In genomic region chr3:13213911-13214846, GRCh38 we compare ENCODE assay signal across 15 cellular contexts.
DNase-seq lines count a peak whose midpoint lies in the region; ATAC-seq and TF ChIP-seq lines count a peak whose summit lies in the region.
"Had no signal": no experiment of that assay in that cellular context is flagged by ENCODE, and none has a peak within 500 bp of the region (broad histone marks: within the 10 kb centered on the region; RNA-seq: fewer than 3 reads in every experiment).

No MANE protein-coding gene starts in this region.

- peak overlapping the region; percentile 41 for H2BK5ac ChIP-seq in neuronal stem cell (ENCODE audit: low read length)

- H3K4me1 ChIP-seq in BLaER1 (peaks cover 59% of the 10 kb centered on the region), body of pancreas (peaks cover 3% of the 10 kb centered on the region), neuronal stem cell (ENCODE audit: control insufficient read depth in 2 of 2, insufficient read depth in 1 of 2, low read depth in 1 of 2, low read length in 2 of 2) (peaks cover 0 to 12% of the 10 kb centered on the region in 2 donors), colonic mucosa (no peaks in the 10 kb centered on the region)

- intact Hi-C loops in body of pancreas (cut with DNase I) (no loop called here), colonic mucosa (cut with DNase I) (no loop called here)

- no peak overlapping the region for H2BK12ac ChIP-seq in neuronal stem cell (ENCODE audit: low read length)

- H3K14ac ChIP-seq in neuronal stem cell (ENCODE audit: low read length) = peak overlapping the region; percentile 65

- H3K36me3 ChIP-seq in BLaER1 (no peaks in the 10 kb centered on the region), body of pancreas (replicated peaks in 1 of 2; ENCODE audit: insufficient read depth in 1 of 2, low read depth in 2 of 2) (no peaks in the 10 kb centered on the region), neuronal stem cell (replicated peaks in 1 of 2; ENCODE audit: control insufficient read depth in 2 of 2, insufficient read depth in 2 of 2, low read length in 2 of 2) (no peaks in the 10 kb centered on the region), colonic mucosa (no peaks in the 10 kb centered on the region)

- H3K4ac ChIP-seq in neuronal stem cell (ENCODE audit: low read length) = no peak overlapping the region

- H3K4me2 ChIP-seq in BLaER1 = peak overlapping the region; percentile 78
- no peak overlapping the region for H3K4me2 ChIP-seq in neuronal stem cell (ENCODE audit: insufficient read depth, low read length, poor library complexity, severe bottlenecking)
- H3K4me2 ChIP-seq: KMS-11 had no signal

- H4K91ac ChIP-seq in neuronal stem cell (ENCODE audit: low read depth, low read length, poor library complexity) = no peak overlapping the region

- no peak overlapping the region for H3K27ac Mint-ChIP-seq in progenitor cell of endocrine pancreas
- H3K27ac Mint-ChIP-seq: CD4-positive, CD25-positive, alpha-beta regulatory T cell had no signal

- peak overlapping the region; percentile 20 for H2AK5ac ChIP-seq in neuronal stem cell (ENCODE audit: low read depth, low read length)

- peak overlapping the region; percentile 9 for H2BK120ac ChIP-seq in neuronal stem cell (ENCODE audit: low read depth, low read length)

- peak overlapping the region; percentile 37 for H3K23ac ChIP-seq in neuronal stem cell (ENCODE audit: low read depth, low read length, poor library complexity)

- peak overlapping the region; percentile 52 for H4K8ac ChIP-seq in neuronal stem cell (ENCODE audit: low read depth, low read length)

- no peak overlapping the region for H3K4me3 Mint-ChIP-seq in progenitor cell of endocrine pancreas (ENCODE audit: low read depth)
- H3K4me3 Mint-ChIP-seq: CD4-positive, CD25-positive, alpha-beta regulatory T cell had no signal

- DNase-seq in DMS 273 (lab: John Stamatoyannopoulos, UW; ENCODE audit: unreplicated experiment) (peak; percentile 70), DMS 273 treated with DMSO at 0.1 percent for 48 hours (lab: John Stamatoyannopoulos, UW) (no peak), body of pancreas (peak in 3 of 4 donors; percentile 65 to 77 (median 70)), neuronal stem cell (ENCODE audit: low spot score) (no peak), progenitor cell of endocrine pancreas (ENCODE audit: low spot score, unreplicated experiment) (no peak), GDM1 (lab: John Stamatoyannopoulos, UW) (no peak), colonic mucosa (no peak)
- DNase-seq: CD4-positive, CD25-positive, alpha-beta regulatory T cell; COR-L47; MV-4-11; NCI-H1417 treated with DMSO at 0.1 percent for 48 hours; NCI-H526 treated with DMSO at 0.1 percent for 48 hours had no signal

- 80 to 87% methylated on average over 15 to 26 of the region's 26 CpGs for WGBS in body of pancreas, 2 donors
- WGBS in neuronal stem cell (ENCODE audit: extremely low coverage in 2 of 2, insufficient read length in 2 of 2, insufficient replicate concordance in 1 of 2), 2 donors = no CpG with 5 or more reads among the region's 26 CpGs

- no peaks in the 10 kb centered on the region for H3K79me1 ChIP-seq in neuronal stem cell (ENCODE audit: low read depth, low read length)

- peak overlapping the region; percentile 20 for H2BK15ac ChIP-seq in neuronal stem cell (ENCODE audit: low read length)

- no peak overlapping the region for H2AFZ ChIP-seq in neuronal stem cell (ENCODE audit: low read length)

- ATAC-seq in body of pancreas = no peak

- H3K27ac ChIP-seq in BLaER1 = peak overlapping the region; percentile 27; the same call in 1 of the 2 replicates
- peak overlapping the region in 1 of 4 donors; percentile 27 for H3K27ac ChIP-seq in body of pancreas
- H3K27ac ChIP-seq in neuronal stem cell (replicated peaks; ENCODE audit: low read length) = no peak overlapping the region
- no peak overlapping the region for H3K27ac ChIP-seq in colonic mucosa
- H3K27ac ChIP-seq: 22Rv1, KMS-11 had no signal

- no peaks in the 10 kb centered on the region for H3K4me1 Mint-ChIP-seq in progenitor cell of endocrine pancreas (ENCODE audit: low read depth)
- H3K4me1 Mint-ChIP-seq: CD4-positive, CD25-positive, alpha-beta regulatory T cell had no signal

- H3K9me3 ChIP-seq in BLaER1 (no peaks in the 10 kb centered on the region), body of pancreas (no peaks in the 10 kb centered on the region), neuronal stem cell (replicated peaks in 1 of 2; ENCODE audit: control insufficient read depth in 2 of 2, insufficient read depth in 1 of 2, low read depth in 1 of 2, low read length in 2 of 2) (no peaks in the 10 kb centered on the region), colonic mucosa (no peaks in the 10 kb centered on the region)

- TF ChIP-seq POLR2A in body of pancreas (IDR thresholded peaks at IDR 0.05) = no peak

- no peaks in the 10 kb centered on the region for H4K20me1 ChIP-seq in BLaER1

- H3K18ac ChIP-seq in neuronal stem cell (ENCODE audit: low read length) = peak overlapping the region; percentile 67

- H3K9ac ChIP-seq in BLaER1 (no peak overlapping the region), neuronal stem cell (ENCODE audit: low read depth, low read length, poor library complexity) (no peak overlapping the region), colonic mucosa (ENCODE audit: low read depth in 2 of 2, low read length in 2 of 2) (no peak overlapping the region)
- H3K9ac ChIP-seq: KMS-11 had no signal

- H3K27me3 ChIP-seq in BLaER1 (no peaks in the 10 kb centered on the region), body of pancreas (no peaks in the 10 kb centered on the region), neuronal stem cell (ENCODE audit: control insufficient read depth in 3 of 3, insufficient read depth in 3 of 3, low read depth in 1 of 3, low read length in 3 of 3) (peaks cover 0 to 3% (median 0%) of the 10 kb centered on the region in 3 experiments), colonic mucosa (no peaks in the 10 kb centered on the region)

- H3K4me3 ChIP-seq in BLaER1 = no peak overlapping the region
- no peak overlapping the region for H3K4me3 ChIP-seq in body of pancreas
- no peak overlapping the region for H3K4me3 ChIP-seq in neuronal stem cell (ENCODE audit: low read length in 2 of 2)
- H3K4me3 ChIP-seq in colonic mucosa = no peak overlapping the region

- TF ChIP-seq CTCF in body of pancreas (IDR thresholded peaks at IDR 0.05) (peak in 1 of 7 experiments; percentile 27), progenitor cell of endocrine pancreas (IDR thresholded peaks at IDR 0.05; ENCODE audit: unreplicated experiment) (no peak), colonic mucosa (IDR thresholded peaks at IDR 0.05) (no peak)

- no peaks in the 10 kb centered on the region for H3K36me3 Mint-ChIP-seq in progenitor cell of endocrine pancreas (ENCODE audit: insufficient read depth)
- H3K36me3 Mint-ChIP-seq: CD4-positive, CD25-positive, alpha-beta regulatory T cell had no signal

- H3K9me3 Mint-ChIP-seq in progenitor cell of endocrine pancreas (ENCODE audit: low read depth) = no peaks in the 10 kb centered on the region

- peaks cover 6% of the 10 kb centered on the region for H3K27me3 Mint-ChIP-seq in progenitor cell of endocrine pancreas

Comparison
In these comparisons a context has a peak if more than half of its experiments do, and no peak if none do; other contexts are left out.
1. DNase-seq: peak in DMS 273 (single experiment) and body of pancreas (3 of 4); none in DMS 273 treated with DMSO at 0.1 percent for 48 hours (single experiment), neuronal stem cell (single experiment), progenitor cell of endocrine pancreas (single experiment), GDM1 (single experiment) and colonic mucosa (single experiment).